Comparison of ENCODE assay signal across 1 cellular context in genomic region chr17:36001862-36002603, GRCh38.
TF ChIP-seq lines count a peak whose summit lies in the region.

No MANE protein-coding gene starts in this region.

TF ChIP-seq in HepG2, 621 proteins besides CTCF, POLR2A, EP300 and RAD21 (continued from another document and continues in another):
- no peak for TF ChIP-seq ZNF318 (CRISPR knock-in tag; IDR thresholded peaks at IDR 0.05)
- no peak for TF ChIP-seq ZNF713 (CRISPR knock-in tag; IDR thresholded peaks at IDR 0.05)
- TF ChIP-seq ZNF335 (CRISPR knock-in tag; IDR thresholded peaks at IDR 0.05), result no peak
- TF ChIP-seq ETV5 (CRISPR knock-in tag; IDR thresholded peaks at IDR 0.05; ENCODE audit: borderline replicate concordance), result peak; percentile 24; the same call in 1 of the 2 replicates
- TF ChIP-seq SRY (CRISPR knock-in tag; IDR thresholded peaks at IDR 0.05), result no peak
- TF ChIP-seq ZNF589 (CRISPR knock-in tag; conservative IDR thresholded peaks at IDR 0.05), result no peak
- TF ChIP-seq ATF6 (CRISPR knock-in tag; conservative IDR thresholded peaks at IDR 0.05), result no peak
- no peak for TF ChIP-seq ZNF296 (CRISPR knock-in tag; conservative IDR thresholded peaks at IDR 0.05)
- TF ChIP-seq SP4 (CRISPR knock-in tag; IDR thresholded peaks at IDR 0.05), result peak; percentile 22; the same call in 1 of the 2 replicates
- no peak for TF ChIP-seq BCLAF1 (IDR thresholded peaks at IDR 0.05)
- TF ChIP-seq ZFX (CRISPR knock-in tag; IDR thresholded peaks at IDR 0.05; ENCODE audit: low read depth), result peak; percentile 7; the same call in 1 of the 2 replicates
- TF ChIP-seq RFX3 (CRISPR knock-in tag; IDR thresholded peaks at IDR 0.05), result no peak
- peak; percentile 95 for TF ChIP-seq ZMYM4 (CRISPR knock-in tag; IDR thresholded peaks at IDR 0.05)
- TF ChIP-seq DBP (CRISPR knock-in tag; IDR thresholded peaks at IDR 0.05; ENCODE audit: not compliant biosample characterization), result no peak
- peak; percentile 49; the same call in 1 of the 2 replicates for TF ChIP-seq ZNF510 (CRISPR knock-in tag; IDR thresholded peaks at IDR 0.05; ENCODE audit: low read depth)
- TF ChIP-seq GFI1 (CRISPR knock-in tag; IDR thresholded peaks at IDR 0.05; ENCODE audit: borderline replicate concordance), result no peak
- no peak for TF ChIP-seq CHCHD3 (CRISPR knock-in tag; IDR thresholded peaks at IDR 0.05)
- no peak for TF ChIP-seq USF2 (IDR thresholded peaks at IDR 0.05; ENCODE audit: low read depth, low read length)
- TF ChIP-seq USF2 (CRISPR knock-in tag; IDR thresholded peaks at IDR 0.05; ENCODE audit: borderline replicate concordance), result no peak
- TF ChIP-seq NPAS2 (CRISPR knock-in tag; IDR thresholded peaks at IDR 0.05; ENCODE audit: borderline replicate concordance), result no peak
- no peak for TF ChIP-seq KLF15 (CRISPR knock-in tag; IDR thresholded peaks at IDR 0.05; ENCODE audit: borderline replicate concordance)
- TF ChIP-seq ZNF292 (CRISPR knock-in tag; IDR thresholded peaks at IDR 0.05; ENCODE audit: borderline replicate concordance, low read depth), result peak; percentile 21; the same call in 1 of the 2 replicates
- peak; percentile 63; the same call in 1 of the 2 replicates for TF ChIP-seq HBP1 (CRISPR knock-in tag; IDR thresholded peaks at IDR 0.05; ENCODE audit: low read depth)
- TF ChIP-seq HMGA1 (CRISPR knock-in tag; conservative IDR thresholded peaks at IDR 0.05), result no peak
- no peak for TF ChIP-seq LBX2 (CRISPR knock-in tag; IDR thresholded peaks at IDR 0.05; ENCODE audit: borderline replicate concordance)
- peak; percentile 70 for TF ChIP-seq HOMEZ (CRISPR knock-in tag; IDR thresholded peaks at IDR 0.05; ENCODE audit: low read depth)
- 0 out of 2 replicates have a peak, but pooled peaks have one; percentile 30 for TF ChIP-seq ZSCAN22 (CRISPR knock-in tag; IDR thresholded peaks at IDR 0.05)
- no peak for TF ChIP-seq ETS1 (CRISPR knock-in tag; IDR thresholded peaks at IDR 0.05)
- TF ChIP-seq CSRNP1 (CRISPR knock-in tag; IDR thresholded peaks at IDR 0.05), result no peak
- 0 out of 2 replicates have a peak, but pooled peaks have one; percentile 32 for TF ChIP-seq LCORL (IDR thresholded peaks at IDR 0.05)
- no peak for TF ChIP-seq LCORL (CRISPR knock-in tag; IDR thresholded peaks at IDR 0.05)
- TF ChIP-seq ZNF878 (CRISPR knock-in tag; IDR thresholded peaks at IDR 0.05), result peak; percentile 50; the same call in 1 of the 2 replicates
- TF ChIP-seq ARNT2 (CRISPR knock-in tag; IDR thresholded peaks at IDR 0.05; ENCODE audit: low read depth), result no peak
- TF ChIP-seq ZBTB42 (CRISPR knock-in tag; IDR thresholded peaks at IDR 0.05), result no peak
- peak; percentile 34; the same call in 1 of the 2 replicates for TF ChIP-seq SAP130 (CRISPR knock-in tag; IDR thresholded peaks at IDR 0.05; ENCODE audit: low read depth)
- no peak for TF ChIP-seq TP53 (CRISPR knock-in tag; conservative IDR thresholded peaks at IDR 0.05)
